Comparison of ENCODE assay signal across 1 cellular context in genomic region chr1:21659099-21659923, GRCh38.
TF ChIP-seq lines count a peak whose summit lies in the region.

No MANE protein-coding gene starts in this region.

TF ChIP-seq in HepG2, 621 proteins besides CTCF, POLR2A, EP300 and RAD21 (continued from another document and continues in another):
- peak; percentile 99 for TF ChIP-seq ZMAT3 (CRISPR knock-in tag; conservative IDR thresholded peaks at IDR 0.05)
- no peak for TF ChIP-seq MAFK (conservative IDR thresholded peaks at IDR 0.05 in 1 of 2, IDR thresholded peaks at IDR 0.05 in 1 of 2; ENCODE audit: low read length in 2 of 2)
- no peak for TF ChIP-seq ZZZ3 (CRISPR knock-in tag; IDR thresholded peaks at IDR 0.05; ENCODE audit: borderline replicate concordance)
- TF ChIP-seq HOXA9 (CRISPR knock-in tag; IDR thresholded peaks at IDR 0.05; ENCODE audit: borderline replicate concordance), result peak; percentile 92; the same call in 1 of the 2 replicates
- TF ChIP-seq JDP2 (CRISPR knock-in tag; IDR thresholded peaks at IDR 0.05; ENCODE audit: borderline replicate concordance), result peak; percentile 48; the same call in 1 of the 2 replicates
- TF ChIP-seq ZNF782 (CRISPR knock-in tag; IDR thresholded peaks at IDR 0.05; ENCODE audit: borderline replicate concordance), result peak; percentile 73
- peak; percentile 98 for TF ChIP-seq SALL1 (CRISPR knock-in tag; IDR thresholded peaks at IDR 0.05)
- TF ChIP-seq ADNP (CRISPR knock-in tag; IDR thresholded peaks at IDR 0.05), result no peak
- TF ChIP-seq HNRNPK (IDR thresholded peaks at IDR 0.05; ENCODE audit: low read depth, low read length, poor library complexity, severe bottlenecking), result peak; percentile 63
- TF ChIP-seq DMTF1 (CRISPR knock-in tag; IDR thresholded peaks at IDR 0.05), result no peak
- TF ChIP-seq HDAC1 (CRISPR knock-in tag; IDR thresholded peaks at IDR 0.05), result peak; percentile 86
- TF ChIP-seq PCBP2 (optimal IDR thresholded peaks at IDR 0.05; ENCODE audit: low read depth, low read length, poor library complexity, severe bottlenecking), result no peak
- no peak for TF ChIP-seq RBM22 (optimal IDR thresholded peaks at IDR 0.05; ENCODE audit: low read length)
- 0 out of 2 replicates have a peak, but pooled peaks have one; percentile 45 for TF ChIP-seq ZNF143 (CRISPR knock-in tag; IDR thresholded peaks at IDR 0.05)
- TF ChIP-seq ATF7 (IDR thresholded peaks at IDR 0.05), result no peak
- no peak for TF ChIP-seq ATF7 (CRISPR knock-in tag; IDR thresholded peaks at IDR 0.05)
- TF ChIP-seq ZNF160 (CRISPR knock-in tag; IDR thresholded peaks at IDR 0.05), result peak; percentile 94
- no peak for TF ChIP-seq DPF2 (CRISPR knock-in tag; IDR thresholded peaks at IDR 0.05; ENCODE audit: borderline replicate concordance, low read depth)
- TF ChIP-seq KMT2B (CRISPR knock-in tag; IDR thresholded peaks at IDR 0.05), result peak; percentile 85
- TF ChIP-seq HOXD1 (CRISPR knock-in tag; IDR thresholded peaks at IDR 0.05), result peak; percentile 96
- TF ChIP-seq SATB2 (CRISPR knock-in tag; IDR thresholded peaks at IDR 0.05), result peak; percentile 98
- no peak for TF ChIP-seq SMAD9 (CRISPR knock-in tag; IDR thresholded peaks at IDR 0.05)
- TF ChIP-seq ZBTB33 (CRISPR knock-in tag; IDR thresholded peaks at IDR 0.05), result peak; percentile 65; the same call in 1 of the 2 replicates
- TF ChIP-seq ZNF280B (CRISPR knock-in tag; IDR thresholded peaks at IDR 0.05; ENCODE audit: borderline replicate concordance), result peak; percentile 87
- no peak for TF ChIP-seq ZNF383 (CRISPR knock-in tag; IDR thresholded peaks at IDR 0.05; ENCODE audit: borderline replicate concordance)
- 0 out of 2 replicates have a peak, but pooled peaks have one; percentile 46 for TF ChIP-seq PAWR (CRISPR knock-in tag; IDR thresholded peaks at IDR 0.05; ENCODE audit: borderline replicate concordance)
- peak; percentile 80 for TF ChIP-seq TEAD3 (CRISPR knock-in tag; optimal IDR thresholded peaks at IDR 0.05; ENCODE audit: borderline replicate concordance)
- TF ChIP-seq ERF (CRISPR knock-in tag; IDR thresholded peaks at IDR 0.05), result peak; percentile 99
- TF ChIP-seq MIXL1 (CRISPR knock-in tag; IDR thresholded peaks at IDR 0.05), result peak; percentile 91
- peak; percentile 83 for TF ChIP-seq RXRA (CRISPR knock-in tag; IDR thresholded peaks at IDR 0.05)
- peak; percentile 53; the same call in 1 of the 2 replicates for TF ChIP-seq DR1 (CRISPR knock-in tag; IDR thresholded peaks at IDR 0.05)
- TF ChIP-seq ELF3 (CRISPR knock-in tag; IDR thresholded peaks at IDR 0.05), result peak; percentile 88
- TF ChIP-seq ZNF577 (CRISPR knock-in tag; IDR thresholded peaks at IDR 0.05; ENCODE audit: borderline replicate concordance, low read depth), result 0 out of 2 replicates have a peak, but pooled peaks have one; percentile 44
- TF ChIP-seq LCORL (IDR thresholded peaks at IDR 0.05), result no peak
- TF ChIP-seq LCORL (CRISPR knock-in tag; IDR thresholded peaks at IDR 0.05), result peak; percentile 84
- TF ChIP-seq ZKSCAN5 (CRISPR knock-in tag; IDR thresholded peaks at IDR 0.05), result no peak
- TF ChIP-seq CEBPG (CRISPR knock-in tag; IDR thresholded peaks at IDR 0.05), result peak; percentile 36; the same call in 1 of the 2 replicates
- peak; percentile 94 for TF ChIP-seq KDM3A (CRISPR knock-in tag; IDR thresholded peaks at IDR 0.05; ENCODE audit: low read depth)
- no peak for TF ChIP-seq TBP (CRISPR knock-in tag; IDR thresholded peaks at IDR 0.05)
- TF ChIP-seq DZIP1 (CRISPR knock-in tag; IDR thresholded peaks at IDR 0.05), result 0 out of 2 replicates have a peak, but pooled peaks have one; percentile 77
- no peak for TF ChIP-seq SRSF4 (IDR thresholded peaks at IDR 0.05; ENCODE audit: low read depth, low read length, poor library complexity, severe bottlenecking)
- TF ChIP-seq ZBTB40 (IDR thresholded peaks at IDR 0.05), result no peak
- TF ChIP-seq ZBTB40 (CRISPR knock-in tag; IDR thresholded peaks at IDR 0.05), result peak; percentile 83
- no peak for TF ChIP-seq AFF4 (CRISPR knock-in tag; IDR thresholded peaks at IDR 0.05)
